Comparison of ENCODE assay signal across 8 cellular contexts in genomic region chr17:80416260-80416939, GRCh38. TPM values are rescaled to one million over a fixed set of nuclear protein-coding genes. Genes with fewer than 3 reads are reported as not detected.
A peak's percentile ranks its signal among the peaks of the same experiment; 100 is the strongest.
DNase-seq lines count a peak whose midpoint lies in the region; ATAC-seq and TF ChIP-seq lines count a peak whose summit lies in the region.

No MANE protein-coding gene starts in this region.

- DNase-seq in A673 (ENCODE audit: low spot score) (no peak), SHP77 (lab: John Stamatoyannopoulos, UW) (no peak), islet precursor cell (no peak)

- no peaks in the 10 kb centered on the region for H3K4me1 ChIP-seq in A673 (ENCODE audit: insufficient read depth, low read length, poor library complexity, severe bottlenecking)
- H3K4me1 ChIP-seq in HEK293 (ENCODE audit: control insufficient read depth, insufficient read depth, low read length), result peaks cover 4% of the 10 kb centered on the region
- H3K4me1 ChIP-seq in mucosa of rectum (ENCODE audit: control insufficient read depth in 2 of 2, insufficient read depth in 2 of 2, low read length in 2 of 2), result peaks cover 12 to 18% of the 10 kb centered on the region in 2 donors

- H3K27ac ChIP-seq in A673 (ENCODE audit: low read depth, low read length, poor library complexity, severe bottlenecking) (no peak overlapping the region), HEK293 (ENCODE audit: extremely low read depth, low read depth, low read length) (no peak overlapping the region), mucosa of rectum (ENCODE audit: low read depth in 2 of 2, low read length in 2 of 2) (no peak overlapping the region)

- H3K9me3 ChIP-seq in A673 (ENCODE audit: low read depth, low read length, poor library complexity, severe bottlenecking) (no peaks in the 10 kb centered on the region), HEK293 (ENCODE audit: control insufficient read depth, insufficient read depth, low read depth, low read length) (no peaks in the 10 kb centered on the region), mucosa of rectum (ENCODE audit: control insufficient read depth in 2 of 2, low read length in 2 of 2) (no peaks in the 10 kb centered on the region)

- BruUV-seq in A673 (replicated peaks; lab: Mats Ljungman, UMichigan), result no TSS peak

- peaks cover 24% of the 10 kb centered on the region for H3K36me3 Mint-ChIP-seq in brain

- TF ChIP-seq CTCF in A673 (conservative IDR thresholded peaks at IDR 0.05; ENCODE audit: low read depth, low read length), result no peak
- no peak for TF ChIP-seq CTCF in HEK293 (tag by site-specific recombination; IDR thresholded peaks at IDR 0.05)
- TF ChIP-seq CTCF in brain (conservative IDR thresholded peaks at IDR 0.05), result no peak

- intact Hi-C loops in A673 (cut with micrococcal nuclease; ENCODE audit: unreplicated experiment), result no loop called here

- peak overlapping the region; percentile 85 to 90 (median 87) for H3K4me3 Mint-ChIP-seq in brain

- H3K4me1 Mint-ChIP-seq in brain, result peaks cover 52% of the 10 kb centered on the region

- H3K36me3 ChIP-seq in A673 (ENCODE audit: insufficient read depth, low read length, poor library complexity, severe bottlenecking), result no peaks in the 10 kb centered on the region
- H3K36me3 ChIP-seq in HEK293 (ENCODE audit: control insufficient read depth in 2 of 2, insufficient read depth in 1 of 2, low read length in 2 of 2), result peaks cover 7 to 30% of the 10 kb centered on the region in 2 experiments; a peak in 2 of 3 replicates
- peaks cover 10 to 21% of the 10 kb centered on the region in 2 donors for H3K36me3 ChIP-seq in mucosa of rectum (ENCODE audit: control insufficient read depth in 2 of 2, insufficient read depth in 2 of 2, low read length in 2 of 2)

- peak overlapping the region; percentile 77 to 98 (median 86) for H3K27ac Mint-ChIP-seq in brain

- peak overlapping the region; percentile 88 for H3K4me3 ChIP-seq in A673 (ENCODE audit: low read depth, low read length, poor library complexity, severe bottlenecking)
- no peak overlapping the region; the same call in 1 of the 2 replicates for H3K4me3 ChIP-seq in HEK293 (ENCODE audit: low read depth, low read length)
- peak overlapping the region; percentile 94 to 95 for H3K4me3 ChIP-seq in mucosa of rectum (ENCODE audit: low read length in 2 of 2)

- ATAC-seq in GM21515 (IDR thresholded peaks at IDR 0.05; ENCODE audit: unreplicated experiment) (no peak), HG03460 (IDR thresholded peaks at IDR 0.05; ENCODE audit: unreplicated experiment) (no peak)

- no peaks in the 10 kb centered on the region for H3K27me3 ChIP-seq in A673 (replicated peaks; ENCODE audit: insufficient read depth, low read depth, low read length, poor library complexity)
- peaks cover 0 to 3% of the 10 kb centered on the region in 2 donors for H3K27me3 ChIP-seq in mucosa of rectum (ENCODE audit: control insufficient read depth in 2 of 2, insufficient read depth in 2 of 2, low read length in 2 of 2)

- POLR2A ChIA-PET in A673 (lab: Charles Lee; ENCODE audit: low non-redundant PET), result interaction anchor here (0.6 kb wide), 1 partner anchor 42 kb away, joined by 4 read pairs; no protein-coding TSS in a partner anchor
- POLR2A ChIA-PET in HEK293 (lab: Yijun Ruan, JAX), result interaction anchor here (0.7 to 1.9 kb wide), 3 partner anchors 9 to 839 kb away, joined by 3 to 8 read pairs (median 6); no protein-coding TSS in a partner anchor

- H3K27me3 Mint-ChIP-seq in brain, result peaks cover 12% of the 10 kb centered on the region

- CTCF ChIA-PET in A673 (lab: Charles Lee) (interaction anchor here (0.7 kb wide), 1 partner anchor 11 kb away, joined by 3 read pairs; no protein-coding TSS in a partner anchor), HEK293 (lab: Yijun Ruan, JAX) (interaction anchor here (0.7 to 1.2 kb wide), 2 partner anchors 286 to 565 kb away, joined by 3 to 4 read pairs; no protein-coding TSS in a partner anchor)

- H3K9ac ChIP-seq in mucosa of rectum (ENCODE audit: low read depth in 1 of 2, low read length in 2 of 2), result no peak overlapping the region

- H3K9me3 Mint-ChIP-seq in brain, result no peaks in the 10 kb centered on the region

TF ChIP-seq in HEK293, 187 proteins besides CTCF, POLR2A, EP300 and RAD21 (continues in another document):
- TF ChIP-seq, protein P1, sequence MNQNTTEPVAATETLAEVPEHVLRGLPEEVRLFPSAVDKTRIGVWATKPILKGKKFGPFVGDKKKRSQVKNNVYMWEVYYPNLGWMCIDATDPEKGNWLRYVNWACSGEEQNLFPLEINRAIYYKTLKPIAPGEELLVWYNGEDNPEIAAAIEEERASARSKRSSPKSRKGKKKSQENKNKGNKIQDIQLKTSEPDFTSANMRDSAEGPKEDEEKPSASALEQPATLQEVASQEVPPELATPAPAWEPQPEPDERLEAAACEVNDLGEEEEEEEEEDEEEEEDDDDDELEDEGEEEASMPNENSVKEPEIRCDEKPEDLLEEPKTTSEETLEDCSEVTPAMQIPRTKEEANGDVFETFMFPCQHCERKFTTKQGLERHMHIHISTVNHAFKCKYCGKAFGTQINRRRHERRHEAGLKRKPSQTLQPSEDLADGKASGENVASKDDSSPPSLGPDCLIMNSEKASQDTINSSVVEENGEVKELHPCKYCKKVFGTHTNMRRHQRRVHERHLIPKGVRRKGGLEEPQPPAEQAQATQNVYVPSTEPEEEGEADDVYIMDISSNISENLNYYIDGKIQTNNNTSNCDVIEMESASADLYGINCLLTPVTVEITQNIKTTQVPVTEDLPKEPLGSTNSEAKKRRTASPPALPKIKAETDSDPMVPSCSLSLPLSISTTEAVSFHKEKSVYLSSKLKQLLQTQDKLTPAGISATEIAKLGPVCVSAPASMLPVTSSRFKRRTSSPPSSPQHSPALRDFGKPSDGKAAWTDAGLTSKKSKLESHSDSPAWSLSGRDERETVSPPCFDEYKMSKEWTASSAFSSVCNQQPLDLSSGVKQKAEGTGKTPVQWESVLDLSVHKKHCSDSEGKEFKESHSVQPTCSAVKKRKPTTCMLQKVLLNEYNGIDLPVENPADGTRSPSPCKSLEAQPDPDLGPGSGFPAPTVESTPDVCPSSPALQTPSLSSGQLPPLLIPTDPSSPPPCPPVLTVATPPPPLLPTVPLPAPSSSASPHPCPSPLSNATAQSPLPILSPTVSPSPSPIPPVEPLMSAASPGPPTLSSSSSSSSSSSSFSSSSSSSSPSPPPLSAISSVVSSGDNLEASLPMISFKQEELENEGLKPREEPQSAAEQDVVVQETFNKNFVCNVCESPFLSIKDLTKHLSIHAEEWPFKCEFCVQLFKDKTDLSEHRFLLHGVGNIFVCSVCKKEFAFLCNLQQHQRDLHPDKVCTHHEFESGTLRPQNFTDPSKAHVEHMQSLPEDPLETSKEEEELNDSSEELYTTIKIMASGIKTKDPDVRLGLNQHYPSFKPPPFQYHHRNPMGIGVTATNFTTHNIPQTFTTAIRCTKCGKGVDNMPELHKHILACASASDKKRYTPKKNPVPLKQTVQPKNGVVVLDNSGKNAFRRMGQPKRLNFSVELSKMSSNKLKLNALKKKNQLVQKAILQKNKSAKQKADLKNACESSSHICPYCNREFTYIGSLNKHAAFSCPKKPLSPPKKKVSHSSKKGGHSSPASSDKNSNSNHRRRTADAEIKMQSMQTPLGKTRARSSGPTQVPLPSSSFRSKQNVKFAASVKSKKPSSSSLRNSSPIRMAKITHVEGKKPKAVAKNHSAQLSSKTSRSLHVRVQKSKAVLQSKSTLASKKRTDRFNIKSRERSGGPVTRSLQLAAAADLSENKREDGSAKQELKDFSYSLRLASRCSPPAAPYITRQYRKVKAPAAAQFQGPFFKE (tag by site-specific recombination; IDR thresholded peaks at IDR 0.05; ENCODE audit: borderline replicate concordance), result no peak
- no peak for TF ChIP-seq OSR2 (tag by site-specific recombination; IDR thresholded peaks at IDR 0.05)
- no peak for TF ChIP-seq ZNF658 (tag by site-specific recombination; IDR thresholded peaks at IDR 0.05)
- TF ChIP-seq ZNF830 (tag by site-specific recombination; IDR thresholded peaks at IDR 0.05; ENCODE audit: low read depth), result no peak
- no peak for TF ChIP-seq ZNF585B (tag by site-specific recombination; IDR thresholded peaks at IDR 0.05)
- no peak for TF ChIP-seq ZNF391 (tag by site-specific recombination; IDR thresholded peaks at IDR 0.05; ENCODE audit: borderline replicate concordance, low read depth)
- no peak for TF ChIP-seq ZNF404 (tag by site-specific recombination; IDR thresholded peaks at IDR 0.05)
- TF ChIP-seq ZNF157 (tag by site-specific recombination; IDR thresholded peaks at IDR 0.05), result no peak
- peak; percentile 58; the same call in 1 of the 2 replicates for TF ChIP-seq ZNF366 (tag by site-specific recombination; conservative IDR thresholded peaks at IDR 0.05)
- no peak for TF ChIP-seq TCF7L2 (IDR thresholded peaks at IDR 0.05; ENCODE audit: borderline replicate concordance, low read depth, low read length)
- TF ChIP-seq BCL6B (tag by site-specific recombination; IDR thresholded peaks at IDR 0.05), result peak; percentile 74
- TF ChIP-seq SCRT1 (tag by site-specific recombination; IDR thresholded peaks at IDR 0.05; ENCODE audit: borderline replicate concordance), result peak; percentile 58; the same call in 1 of the 2 replicates
- no peak for TF ChIP-seq ZNF530 (tag by site-specific recombination; IDR thresholded peaks at IDR 0.05; ENCODE audit: low read depth)
- TF ChIP-seq ZNF175 (tag by site-specific recombination; IDR thresholded peaks at IDR 0.05), result no peak
- no peak for TF ChIP-seq GLIS1 (tag by site-specific recombination; IDR thresholded peaks at IDR 0.05)
- no peak for TF ChIP-seq ZNF501 (tag by site-specific recombination; IDR thresholded peaks at IDR 0.05)
- no peak for TF ChIP-seq ZNF2 (tag by site-specific recombination; IDR thresholded peaks at IDR 0.05)

RNA-seq across cellular contexts. Expression of gene ENDOV, which starts 1.4 kb away (rescaled TPM):
- 14.1 and 15.6 TPM in 2 replicates for total RNA-seq in A673 (2021)
- 32.0 TPM for polyA plus RNA-seq in brain (ENCODE audit: insufficient read depth, low read depth, low replicate concordance)
